Comparison of ENCODE assay signal across 1 cellular context in the genomic region with DNA sequence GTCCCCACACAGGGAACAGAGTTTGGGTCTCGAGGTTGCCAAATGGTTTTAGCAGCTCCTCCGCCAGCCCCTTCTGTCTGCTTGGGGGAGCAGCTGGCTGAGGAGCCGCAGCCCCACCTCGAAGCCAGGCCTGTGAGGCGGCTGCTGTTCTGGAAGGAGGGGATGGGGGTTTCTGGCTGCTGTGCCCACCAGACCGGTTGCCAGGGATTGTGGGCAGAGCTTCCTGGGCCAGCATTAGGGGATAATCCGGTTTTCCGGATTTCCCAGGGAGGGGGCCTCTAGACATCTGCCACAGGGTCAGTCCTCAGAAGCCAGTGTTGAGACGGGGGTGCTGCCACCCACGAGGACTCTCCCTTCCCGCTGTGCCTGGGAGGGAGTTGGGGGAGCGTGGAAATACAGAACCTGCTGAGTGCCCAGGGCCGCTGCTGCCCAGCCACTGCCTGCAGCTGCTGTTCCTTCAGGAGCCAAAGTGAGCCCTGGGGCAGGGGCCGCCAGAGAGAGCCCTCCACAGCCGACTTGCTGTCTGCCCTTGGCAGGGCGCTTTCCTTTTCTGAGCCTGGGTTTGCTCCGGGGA.
TF ChIP-seq lines count a peak whose summit lies in the region.

No MANE protein-coding gene starts in this region.

TF ChIP-seq in GM23338, 12 proteins besides CTCF, POLR2A, EP300 and RAD21 (continued from another document):
- TF ChIP-seq POLR2AphosphoS5 (IDR thresholded peaks at IDR 0.05; ENCODE audit: low read depth) (no peak), EZH2 (IDR thresholded peaks at IDR 0.05; ENCODE audit: low read depth, unreplicated experiment) (no peak), STAT1 (IDR thresholded peaks at IDR 0.05; ENCODE audit: unreplicated experiment) (no peak), JUNB (IDR thresholded peaks at IDR 0.05; ENCODE audit: unreplicated experiment) (no peak), EZH2phosphoT487 (IDR thresholded peaks at IDR 0.05; ENCODE audit: unreplicated experiment) (no peak), ZNF114 (CRISPR knock-in tag; IDR thresholded peaks at IDR 0.05) (no peak)
- TF ChIP-seq, protein P1, sequence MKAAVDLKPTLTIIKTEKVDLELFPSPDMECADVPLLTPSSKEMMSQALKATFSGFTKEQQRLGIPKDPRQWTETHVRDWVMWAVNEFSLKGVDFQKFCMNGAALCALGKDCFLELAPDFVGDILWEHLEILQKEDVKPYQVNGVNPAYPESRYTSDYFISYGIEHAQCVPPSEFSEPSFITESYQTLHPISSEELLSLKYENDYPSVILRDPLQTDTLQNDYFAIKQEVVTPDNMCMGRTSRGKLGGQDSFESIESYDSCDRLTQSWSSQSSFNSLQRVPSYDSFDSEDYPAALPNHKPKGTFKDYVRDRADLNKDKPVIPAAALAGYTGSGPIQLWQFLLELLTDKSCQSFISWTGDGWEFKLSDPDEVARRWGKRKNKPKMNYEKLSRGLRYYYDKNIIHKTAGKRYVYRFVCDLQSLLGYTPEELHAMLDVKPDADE (IDR thresholded peaks at IDR 0.05) = no peak
